In the genomic region with DNA sequence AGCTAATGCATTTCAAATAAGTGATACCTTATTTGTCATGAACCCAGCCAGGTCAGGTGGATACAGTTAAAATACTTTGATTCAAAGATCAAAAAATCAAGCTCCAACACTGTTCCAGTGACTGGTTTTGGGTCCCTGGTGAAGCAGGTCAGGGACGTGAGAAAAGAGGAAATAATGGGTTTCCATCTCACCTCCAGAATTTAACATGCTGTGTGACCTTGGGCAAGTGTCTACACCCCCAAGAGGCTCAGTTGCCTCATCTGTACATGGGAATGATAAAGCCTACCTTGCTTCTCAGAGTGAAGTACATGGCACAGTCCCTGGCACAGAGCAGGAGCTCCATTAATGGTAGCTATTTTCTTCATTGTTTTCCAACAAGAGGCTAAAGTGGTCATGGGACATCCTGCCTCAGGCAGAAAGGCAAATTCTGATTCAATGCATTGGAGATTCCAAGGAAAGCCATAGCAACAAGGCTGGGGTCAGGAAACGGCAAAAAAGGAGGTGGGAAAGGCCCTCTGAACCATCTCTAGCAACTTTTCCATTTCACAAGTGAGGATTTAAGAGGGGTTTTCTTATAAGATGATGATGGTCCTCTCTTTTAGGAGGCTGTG, we compare ENCODE assay signal across 10 cellular contexts.
DNase-seq lines count a peak whose midpoint lies in the region; ATAC-seq and TF ChIP-seq lines count a peak whose summit lies in the region.
"Had no signal": no experiment of that assay in that cellular context is flagged by ENCODE, and none has a peak within 500 bp of the region (broad histone marks: within the 10 kb centered on the region; RNA-seq: fewer than 3 reads in every experiment).

No MANE protein-coding gene starts in this region.

- no peak overlapping the region for H2AFZ ChIP-seq in PC-3 (ENCODE audit: low read length)

- H3K79me2 ChIP-seq in PC-3 (ENCODE audit: low read length), result no peaks in the 10 kb centered on the region

- peaks cover 11% of the 10 kb centered on the region for H3K9me3 Mint-ChIP-seq in memory B cell

- POLR2A ChIA-PET in PC-3 (lab: Charles Lee; ENCODE audit: unreplicated experiment), result no interaction called here

- no peaks in the 10 kb centered on the region for H4K20me1 ChIP-seq in PC-3 (ENCODE audit: low read length)

- H3K4me1 Mint-ChIP-seq in T-helper 17 cell (peaks cover 27% of the 10 kb centered on the region), memory B cell (peaks cover 30% of the 10 kb centered on the region)

- DNase-seq in left ventricle myocardium inferior (no peak), cardiac septum (ENCODE audit: low spot score) (no peak), T-helper 17 cell (no peak), memory B cell (ENCODE audit: low spot score in 2 of 2) (no peak), uterus (no peak), PC-3 (no peak), iPS-NIHi11 (ENCODE audit: low spot score) (no peak)
- no peak for DNase-seq in activated CD8-positive, alpha-beta memory T cell treated with anti-CD3 and anti-CD28 coated beads for 24 hours

- peak overlapping the region; percentile 94 for H3K27ac Mint-ChIP-seq in T-helper 17 cell
- H3K27ac Mint-ChIP-seq in memory B cell, result peak overlapping the region; percentile 93

- no peaks in the 10 kb centered on the region for H3K27me3 Mint-ChIP-seq in T-helper 17 cell
- no peaks in the 10 kb centered on the region for H3K27me3 Mint-ChIP-seq in memory B cell

- no peaks in the 10 kb centered on the region for H3K9me2 ChIP-seq in PC-3 (replicated peaks; ENCODE audit: low read length)

- no peak for TF ChIP-seq POLR2A in uterus (IDR thresholded peaks at IDR 0.05)

- BruUV-seq in PC-3 (replicated peaks; lab: Mats Ljungman, UMichigan), result no TSS peak

- TF ChIP-seq CTCF in left ventricle myocardium inferior (IDR thresholded peaks at IDR 0.05; ENCODE audit: borderline replicate concordance) (no peak), uterus (IDR thresholded peaks at IDR 0.05) (no peak), PC-3 (conservative IDR thresholded peaks at IDR 0.05; ENCODE audit: low read depth, low read length) (no peak)

- intact Hi-C loops in left ventricle myocardium inferior (cut with micrococcal nuclease), result no loop called here
- intact Hi-C loops in cardiac septum (cut with DNase I), result no loop called here
- intact Hi-C loops in uterus (cut with DNase I; ENCODE audit: low total_unique reads), result no loop called here
- intact Hi-C loops in PC-3 (cut with micrococcal nuclease), result no loop called here

- H3K27me3 ChIP-seq in left ventricle myocardium inferior (ENCODE audit: low read depth), result peaks cover 6% of the 10 kb centered on the region
- no peaks in the 10 kb centered on the region for H3K27me3 ChIP-seq in uterus
- H3K27me3 ChIP-seq in PC-3 (ENCODE audit: low read length), result no peaks in the 10 kb centered on the region

- no peaks in the 10 kb centered on the region for H3K9me3 ChIP-seq in left ventricle myocardium inferior (replicated peaks)
- H3K9me3 ChIP-seq in T-helper 17 cell (ENCODE audit: control insufficient read depth, low read length, poor library complexity, severe bottlenecking), result no peaks in the 10 kb centered on the region
- no peaks in the 10 kb centered on the region for H3K9me3 ChIP-seq in uterus
- no peaks in the 10 kb centered on the region for H3K9me3 ChIP-seq in PC-3 (ENCODE audit: low read length)
- H3K9me3 ChIP-seq: A549, thoracic aorta had no signal

- H3K36me3 Mint-ChIP-seq in T-helper 17 cell (ENCODE audit: low read depth), result no peaks in the 10 kb centered on the region
- H3K36me3 Mint-ChIP-seq in memory B cell, result peaks cover 3% of the 10 kb centered on the region

- H3K4me3 ChIP-seq in left ventricle myocardium inferior (no peak overlapping the region), uterus (no peak overlapping the region), PC-3 (ENCODE audit: low read length) (no peak overlapping the region)
- H3K4me3 ChIP-seq: A549, thoracic aorta had no signal

- peaks cover 30% of the 10 kb centered on the region for H3K4me1 ChIP-seq in left ventricle myocardium inferior
- peaks cover 3 to 30% of the 10 kb centered on the region in 2 donors for H3K4me1 ChIP-seq in uterus
- H3K4me1 ChIP-seq in PC-3 (ENCODE audit: insufficient read depth, low read length), result no peaks in the 10 kb centered on the region
- H3K4me1 ChIP-seq: A549 had no signal

- no peak overlapping the region for H3K9ac ChIP-seq in PC-3 (ENCODE audit: low read length)

- H3K27ac ChIP-seq in left ventricle myocardium inferior (replicated peaks) (peak overlapping the region; percentile 88), uterus (peak overlapping the region; percentile 74 to 93), PC-3 (ENCODE audit: low read length) (no peak overlapping the region)
- H3K27ac ChIP-seq: A549 had no signal

- H3K4me3 Mint-ChIP-seq in T-helper 17 cell (no peak overlapping the region), memory B cell (no peak overlapping the region)

- no peaks in the 10 kb centered on the region for H3K36me3 ChIP-seq in left ventricle myocardium inferior
- H3K36me3 ChIP-seq in uterus, result no peaks in the 10 kb centered on the region
- no peaks in the 10 kb centered on the region for H3K36me3 ChIP-seq in PC-3 (ENCODE audit: low read depth, low read length)
- H3K36me3 ChIP-seq: thoracic aorta had no signal

- CTCF ChIA-PET in PC-3 (lab: Charles Lee), result interaction anchor here (0.6 kb wide), 1 partner anchor 404 kb away, joined by 3 read pairs; no protein-coding TSS in a partner anchor

- no peaks in the 10 kb centered on the region for H3F3A ChIP-seq in PC-3 (ENCODE audit: low read length, unreplicated experiment)

- no peak for ATAC-seq in T-helper 17 cell
- peak; percentile 50 for ATAC-seq in memory B cell (ENCODE audit: low read depth)
- no peak for ATAC-seq in PC-3

- H3K4me2 ChIP-seq in PC-3 (ENCODE audit: low read length), result no peak overlapping the region
- H3K4me2 ChIP-seq: A549 had no signal
